8 cellular contexts compared by ENCODE assay signal in the genomic region with DNA sequence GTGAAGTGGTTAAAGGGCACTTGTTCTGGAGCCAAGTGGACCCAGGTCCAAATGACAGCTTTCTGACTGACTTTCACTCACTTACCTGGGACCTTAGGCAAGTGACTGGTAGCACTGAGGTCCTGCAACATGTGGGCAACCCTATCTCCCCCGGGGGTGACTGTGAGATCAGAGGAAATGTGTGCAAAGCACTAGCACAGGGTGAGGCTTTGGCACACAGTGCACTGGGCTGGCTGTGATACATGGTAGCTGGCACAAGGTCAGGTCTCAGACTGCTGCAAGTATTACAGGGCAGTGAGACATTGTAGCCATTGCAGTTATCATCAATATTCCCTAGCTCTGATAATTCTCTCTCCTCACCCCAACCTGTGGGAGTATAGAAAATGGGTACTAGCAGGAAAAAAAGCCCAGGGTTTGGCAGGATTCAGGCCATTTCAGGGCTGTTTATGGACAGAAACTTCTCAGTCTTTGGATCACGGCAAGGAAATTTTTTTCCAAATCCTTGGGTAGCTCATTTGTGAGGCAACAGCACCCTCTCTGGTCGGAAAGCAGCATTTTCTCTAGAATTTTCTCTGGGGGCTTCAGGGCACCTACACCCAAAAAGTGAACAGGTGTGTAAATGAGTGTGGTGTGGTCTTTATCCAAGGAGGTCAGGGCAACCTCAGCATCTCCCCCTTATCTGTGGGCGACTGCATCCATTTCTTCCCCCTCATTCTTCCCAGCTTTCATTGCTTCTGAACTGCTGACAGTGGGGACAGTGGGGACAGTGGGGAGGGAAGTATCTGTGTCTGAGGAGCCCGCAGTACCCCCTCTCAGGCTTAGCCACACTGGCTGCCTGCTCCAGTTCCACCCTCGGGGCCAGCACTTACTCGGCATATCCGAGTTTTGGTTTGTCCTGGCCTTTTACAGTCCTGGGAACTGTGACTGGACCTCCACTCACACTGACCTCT.
A peak's percentile ranks its signal among the peaks of the same experiment; 100 is the strongest.
DNase-seq lines count a peak whose midpoint lies in the region; ATAC-seq and TF ChIP-seq lines count a peak whose summit lies in the region.

No MANE protein-coding gene starts in this region.

- TF ChIP-seq CTCF in natural killer cell (IDR thresholded peaks at IDR 0.05) = peak; percentile 21
- peak; percentile 78 for TF ChIP-seq CTCF in progenitor cell of endocrine pancreas (IDR thresholded peaks at IDR 0.05; ENCODE audit: unreplicated experiment)

- H3K4me3 Mint-ChIP-seq in natural killer cell (no peak overlapping the region), progenitor cell of endocrine pancreas (ENCODE audit: low read depth) (no peak overlapping the region)
- H3K4me3 Mint-ChIP-seq in natural killer cell treated with Interleukin-12 subunit alpha and Interleukin-12 subunit beta and Interleukin-15 and Interleukin-18, amount 100 ng/mL, for 72 hours = no peak overlapping the region

- no peaks in the 10 kb centered on the region for H3K9me3 Mint-ChIP-seq in natural killer cell
- no peaks in the 10 kb centered on the region for H3K9me3 Mint-ChIP-seq in natural killer cell treated with Interleukin-12 subunit alpha and Interleukin-12 subunit beta and Interleukin-15 and Interleukin-18, amount 100 ng/mL, for 72 hours
- H3K9me3 Mint-ChIP-seq in progenitor cell of endocrine pancreas (ENCODE audit: low read depth) = no peaks in the 10 kb centered on the region

- H3K27ac Mint-ChIP-seq in natural killer cell = no peak overlapping the region
- no peak overlapping the region for H3K27ac Mint-ChIP-seq in natural killer cell treated with Interleukin-12 subunit alpha and Interleukin-12 subunit beta and Interleukin-15 and Interleukin-18, amount 100 ng/mL, for 72 hours
- H3K27ac Mint-ChIP-seq in progenitor cell of endocrine pancreas = no peak overlapping the region

- DNase-seq in natural killer cell (no peak), RKO (ENCODE audit: low spot score) (peak; percentile 48), foreskin melanocyte (peak; percentile 11), progenitor cell of endocrine pancreas (ENCODE audit: low spot score, unreplicated experiment) (no peak)
- no peak for DNase-seq in natural killer cell treated with Interleukin-12 subunit alpha and Interleukin-12 subunit beta and Interleukin-15 and Interleukin-18, amount 100 ng/mL, for 72 hours (ENCODE audit: low spot score)
- no peak for DNase-seq in central memory CD4-positive, alpha-beta T cell

- intact Hi-C loops in natural killer cell (cut with micrococcal nuclease) = no loop called here

- ATAC-seq in natural killer cell (no peak), GM21825 (IDR thresholded peaks at IDR 0.05; ENCODE audit: unreplicated experiment) (no peak), HG02610 (IDR thresholded peaks at IDR 0.05; ENCODE audit: unreplicated experiment) (no peak)
- ATAC-seq in natural killer cell treated with Interleukin-12 subunit alpha and Interleukin-12 subunit beta and Interleukin-15 and Interleukin-18, amount 100 ng/mL, for 72 hours = no peak

- H3K36me3 Mint-ChIP-seq in natural killer cell = no peaks in the 10 kb centered on the region
- H3K36me3 Mint-ChIP-seq in natural killer cell treated with Interleukin-12 subunit alpha and Interleukin-12 subunit beta and Interleukin-15 and Interleukin-18, amount 100 ng/mL, for 72 hours = no peaks in the 10 kb centered on the region
- H3K36me3 Mint-ChIP-seq in progenitor cell of endocrine pancreas (ENCODE audit: insufficient read depth) = no peaks in the 10 kb centered on the region

- peaks cover 6 to 9% of the 10 kb centered on the region in 2 donors for H3K27me3 Mint-ChIP-seq in natural killer cell (ENCODE audit: low read depth in 2 of 2)
- H3K27me3 Mint-ChIP-seq in natural killer cell treated with Interleukin-12 subunit alpha and Interleukin-12 subunit beta and Interleukin-15 and Interleukin-18, amount 100 ng/mL, for 72 hours = peaks cover 11 to 15% of the 10 kb centered on the region in 2 donors
- H3K27me3 Mint-ChIP-seq in progenitor cell of endocrine pancreas = peaks cover 28% of the 10 kb centered on the region

- no peaks in the 10 kb centered on the region for H3K4me1 Mint-ChIP-seq in natural killer cell
- H3K4me1 Mint-ChIP-seq in natural killer cell treated with Interleukin-12 subunit alpha and Interleukin-12 subunit beta and Interleukin-15 and Interleukin-18, amount 100 ng/mL, for 72 hours (ENCODE audit: low read depth in 2 of 2) = no peaks in the 10 kb centered on the region
- H3K4me1 Mint-ChIP-seq in progenitor cell of endocrine pancreas (ENCODE audit: low read depth) = no peaks in the 10 kb centered on the region

Comparison
In these comparisons a context has a peak if more than half of its experiments do, and no peak if none do; other contexts are left out.
1. DNase-seq: peak in RKO (single experiment) and foreskin melanocyte (single experiment); none in natural killer cell (single experiment), natural killer cell treated with Interleukin-12 subunit alpha and Interleukin-12 subunit beta and Interleukin-15 and Interleukin-18, amount 100 ng/mL, for 72 hours (single experiment), progenitor cell of endocrine pancreas (single experiment) and central memory CD4-positive, alpha-beta T cell (single experiment).